ENCODE assay signal across 25 cellular contexts in the genomic region with DNA sequence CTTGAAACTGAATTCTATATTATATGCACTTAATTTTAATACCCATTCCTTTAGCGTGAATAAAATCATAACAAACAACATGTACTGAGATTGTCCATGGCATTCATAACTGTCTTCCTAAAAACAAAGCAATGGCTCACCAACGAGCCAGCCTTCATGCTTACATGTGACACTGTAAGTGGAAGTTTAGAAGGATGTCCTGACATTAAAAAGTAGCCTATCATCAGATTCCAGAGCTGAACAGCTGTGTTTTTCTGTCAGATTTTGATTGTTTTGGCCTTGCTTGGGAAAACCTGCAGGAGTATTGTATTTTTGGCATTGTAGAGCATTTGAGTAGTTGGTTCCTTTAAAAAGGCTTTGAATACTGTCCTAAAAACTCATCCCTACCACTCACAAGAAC. TPM values are rescaled to one million over a fixed set of nuclear protein-coding genes. Genes with fewer than 3 reads are reported as not detected.
DNase-seq lines count a peak whose midpoint lies in the region; ATAC-seq, FAIRE-seq and TF ChIP-seq lines count a peak whose summit lies in the region.
"Had no signal": no experiment of that assay in that cellular context is flagged by ENCODE, and none has a peak within 500 bp of the region (broad histone marks: within the 10 kb centered on the region; RNA-seq: fewer than 3 reads in every experiment).

No MANE protein-coding gene starts in this region.

- H3K4me3 Mint-ChIP-seq in activated T-cell treated with anti-CD3 and anti-CD28 coated beads, Interleukin-2, amount 50 U/mL, for 72 hours = no peak overlapping the region
- no peak overlapping the region for H3K4me3 Mint-ChIP-seq in activated T-cell treated with anti-CD3 and anti-CD28 coated beads, Interleukin-2, amount 50 U/mL, for 24 hours

- no peak for ATAC-seq in activated T-cell treated with anti-CD3 and anti-CD28 coated beads, Interleukin-2, amount 50 U/mL, for 72 hours (replicated peaks in 1 of 2)
- ATAC-seq: HCT116 had no signal

- no peaks in the 10 kb centered on the region for H3K79me2 ChIP-seq in endothelial cell of umbilical vein (ENCODE audit: control insufficient read depth, insufficient read depth, low read length)

- H3K4me2 ChIP-seq in endothelial cell of umbilical vein (ENCODE audit: insufficient read depth, low read length) = no peak overlapping the region

- H3K9me1 ChIP-seq in endothelial cell of umbilical vein (replicated peaks; ENCODE audit: control insufficient read depth, extremely low read depth, insufficient read depth, low read length) = peaks cover 2% of the 10 kb centered on the region

- H3K36me3 ChIP-seq in endothelial cell of umbilical vein (ENCODE audit: control insufficient read depth in 2 of 2, extremely low read depth in 1 of 2, insufficient read depth in 2 of 2, low read length in 2 of 2) = peaks cover 0 to 7% of the 10 kb centered on the region in 2 experiments

- no peaks in the 10 kb centered on the region for H3K27me3 Mint-ChIP-seq in activated T-cell treated with anti-CD3 and anti-CD28 coated beads, Interleukin-2, amount 50 U/mL, for 72 hours (ENCODE audit: low read depth)
- H3K27me3 Mint-ChIP-seq in activated T-cell treated with anti-CD3 and anti-CD28 coated beads, Interleukin-2, amount 50 U/mL, for 24 hours = no peaks in the 10 kb centered on the region

- dilution Hi-C loops in endothelial cell of umbilical vein (cut with MboI; ENCODE audit: extremely low pct_ligation_motif_present, low sequenced_read_pairs) = no loop called here

- POLR2A ChIA-PET in endothelial cell of umbilical vein (lab: Charles Lee) = no interaction called here

- no peak overlapping the region for H3K4me3 ChIP-seq in endothelial cell of umbilical vein (replicated peaks in 1 of 3; ENCODE audit: insufficient read depth in 1 of 3, low read depth in 1 of 3, low read length in 3 of 3)
- H3K4me3 ChIP-seq: SK-N-MC had no signal

- no peaks in the 10 kb centered on the region for H3K27me3 ChIP-seq in endothelial cell of umbilical vein (ENCODE audit: control insufficient read depth in 2 of 2, insufficient read depth in 2 of 2, low read length in 2 of 2)

- peak overlapping the region; percentile 92 for H3K27ac ChIP-seq in VCaP
- no peak overlapping the region for H3K27ac ChIP-seq in endothelial cell of umbilical vein (ENCODE audit: insufficient read depth, low read depth, low read length)

- FAIRE-seq in endothelial cell of umbilical vein (lab: Jason Lieb, UNC) = no peak
- FAIRE-seq: GM18507, RCC 7860 had no signal

- H2AFZ ChIP-seq in endothelial cell of umbilical vein (ENCODE audit: low read depth, low read length) = no peak overlapping the region

- peaks cover 3 to 7% of the 10 kb centered on the region in 2 donors for H3K36me3 Mint-ChIP-seq in activated T-cell treated with anti-CD3 and anti-CD28 coated beads, Interleukin-2, amount 50 U/mL, for 72 hours (ENCODE audit: insufficient read depth in 2 of 2)
- peaks cover 69% of the 10 kb centered on the region for H3K36me3 Mint-ChIP-seq in activated T-cell treated with anti-CD3 and anti-CD28 coated beads, Interleukin-2, amount 50 U/mL, for 24 hours (ENCODE audit: low read depth)

- no peak for TF ChIP-seq CTCF in VCaP (conservative IDR thresholded peaks at IDR 0.05)
- TF ChIP-seq CTCF in endothelial cell of umbilical vein (IDR thresholded peaks at IDR 0.05; ENCODE audit: extremely low read depth in 1 of 2, insufficient read depth in 1 of 2, low read depth in 1 of 2, low read length in 2 of 2) = no peak
- TF ChIP-seq CTCF in GM10266 (IDR thresholded peaks at IDR 0.05; ENCODE audit: control insufficient read depth, insufficient read depth, low read depth, missing control alignments) = no peak

- DNase-seq in activated T-cell treated with anti-CD3 and anti-CD28 coated beads, Interleukin-2, amount 50 U/mL, for 72 hours = no peak
- DNase-seq in activated T-cell treated with anti-CD3 and anti-CD28 coated beads, Interleukin-2, amount 50 U/mL, for 24 hours = no peak
- DNase-seq in endothelial cell of umbilical vein (ENCODE audit: low read depth, low spot score) (peak; percentile 56), NOMO-1 (lab: John Stamatoyannopoulos, UW; ENCODE audit: unreplicated experiment in 2 of 2) (no peak), erythroblast (lab: John Stamatoyannopoulos, UW) (no peak), GM10266 (ENCODE audit: extremely low spot score) (no peak)
- DNase-seq: Calu3, DND-41, GOT3, Karpas-422, NCI-H1092 treated with DMSO at 0.1 percent for 48 hours, NCI-H1436, NCI-H187, NCI-H2081 treated with DMSO at 0.1 percent for 48 hours, NCI-H2171, NCI-H226, NCI-H510A, NCI-H69, OCI-M1, SIG-M5 had no signal

- CTCF ChIA-PET in endothelial cell of umbilical vein (lab: Charles Lee) = interaction anchor here (0.7 to 2.6 kb wide), 6 partner anchors 9 to 22 kb away, joined by 3 to 8 read pairs (median 4); partner anchors contain the start of gene ANKRD10

- no peaks in the 10 kb centered on the region for H3K4me1 ChIP-seq in endothelial cell of umbilical vein (ENCODE audit: control insufficient read depth, extremely low read depth, insufficient read depth, low read length)

- no peak overlapping the region for H3K9ac ChIP-seq in endothelial cell of umbilical vein (replicated peaks; ENCODE audit: extremely low read depth, insufficient read depth, low read length)

- no peaks in the 10 kb centered on the region for H3K4me1 Mint-ChIP-seq in activated T-cell treated with anti-CD3 and anti-CD28 coated beads, Interleukin-2, amount 50 U/mL, for 72 hours (ENCODE audit: low read depth)
- H3K4me1 Mint-ChIP-seq in activated T-cell treated with anti-CD3 and anti-CD28 coated beads, Interleukin-2, amount 50 U/mL, for 24 hours (ENCODE audit: low read depth) = peaks cover 4% of the 10 kb centered on the region

- peak overlapping the region; percentile 32 for H3K27ac Mint-ChIP-seq in activated T-cell treated with anti-CD3 and anti-CD28 coated beads, Interleukin-2, amount 50 U/mL, for 72 hours
- no peak overlapping the region for H3K27ac Mint-ChIP-seq in activated T-cell treated with anti-CD3 and anti-CD28 coated beads, Interleukin-2, amount 50 U/mL, for 24 hours

- intact Hi-C loops in endothelial cell of umbilical vein (cut with micrococcal nuclease) = no loop called here

- BruUV-seq in endothelial cell of umbilical vein (replicated peaks; lab: Mats Ljungman, UMichigan) = no TSS peak

- no peaks in the 10 kb centered on the region for H3K9me3 ChIP-seq in endothelial cell of umbilical vein (replicated peaks; ENCODE audit: control insufficient read depth, insufficient read depth, low read length)

- H3K9me3 Mint-ChIP-seq in activated T-cell treated with anti-CD3 and anti-CD28 coated beads, Interleukin-2, amount 50 U/mL, for 72 hours = no peaks in the 10 kb centered on the region
- no peaks in the 10 kb centered on the region for H3K9me3 Mint-ChIP-seq in activated T-cell treated with anti-CD3 and anti-CD28 coated beads, Interleukin-2, amount 50 U/mL, for 24 hours

- no peaks in the 10 kb centered on the region for H4K20me1 ChIP-seq in endothelial cell of umbilical vein (replicated peaks; ENCODE audit: control insufficient read depth, extremely low read depth, insufficient read depth, low read length)

- TF ChIP-seq POLR2A in endothelial cell of umbilical vein (IDR thresholded peaks at IDR 0.05; ENCODE audit: low read depth, low read length) (no peak), erythroblast (IDR thresholded peaks at IDR 0.05; ENCODE audit: low read length) (no peak)

TF ChIP-seq in endothelial cell of umbilical vein, 7 proteins besides CTCF, POLR2A, EP300 and RAD21:
- TF ChIP-seq, protein P1, sequence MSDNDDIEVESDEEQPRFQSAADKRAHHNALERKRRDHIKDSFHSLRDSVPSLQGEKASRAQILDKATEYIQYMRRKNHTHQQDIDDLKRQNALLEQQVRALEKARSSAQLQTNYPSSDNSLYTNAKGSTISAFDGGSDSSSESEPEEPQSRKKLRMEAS (IDR thresholded peaks at IDR 0.05; ENCODE audit: insufficient read depth, insufficient read length) = no peak
- TF ChIP-seq POLR2AphosphoS5 (IDR thresholded peaks at IDR 0.05; ENCODE audit: insufficient read depth, low read depth, low read length) = no peak
- TF ChIP-seq GATA2 (IDR thresholded peaks at IDR 0.05; ENCODE audit: insufficient read depth, insufficient read length, low read depth, low read length) = no peak
- TF ChIP-seq EZH2 (IDR thresholded peaks at IDR 0.05; ENCODE audit: borderline replicate concordance, low read depth, low read length, severe bottlenecking) = no peak
- no peak for TF ChIP-seq JUN (IDR thresholded peaks at IDR 0.05; ENCODE audit: borderline replicate concordance, insufficient read depth, insufficient read length, low read depth)
- TF ChIP-seq MYC (IDR thresholded peaks at IDR 0.05; ENCODE audit: low read depth, low read length) = no peak

RNA-seq across cellular contexts. Expression of gene ANKRD10, which starts 21.3 kb away (rescaled TPM):
- total RNA-seq in activated T-cell treated with anti-CD3 and anti-CD28 coated beads, Interleukin-2, amount 50 U/mL, for 72 hours = 100 to 1,000 TPM; 139 to 142 TPM
- 83.1 and 94.1 TPM in 2 replicates for total RNA-seq in endothelial cell of umbilical vein
- polyA plus RNA-seq in endothelial cell of umbilical vein = 43.8 and 44.5 TPM in 2 replicates
- 21.4 and 27.7 TPM in 2 replicates for polyA plus RNA-seq in endothelial cell of umbilical vein (2011; cell fraction: cytosol; rRNA removed)
- 279 and 295 TPM in 2 replicates for polyA plus RNA-seq in endothelial cell of umbilical vein (2011; cell fraction: nucleus; rRNA removed)
- polyA plus RNA-seq in endothelial cell of umbilical vein (2012) = 43.9 and 50.4 TPM in 2 replicates
- 89.2 and 94.7 TPM in 2 replicates for polyA minus RNA-seq in endothelial cell of umbilical vein
- polyA minus RNA-seq in endothelial cell of umbilical vein (2011; cell fraction: cytosol; rRNA and poly(A)+ RNA removed) = 48.4 TPM
- 230 and 241 TPM in 2 replicates for polyA minus RNA-seq in endothelial cell of umbilical vein (2011; cell fraction: nucleus; rRNA and poly(A)+ RNA removed)
